ENCODE assay signal across 8 cellular contexts in genomic region chr5:159100022-159100927, GRCh38. TPM values are rescaled to one million over a fixed set of nuclear protein-coding genes. Genes with fewer than 3 reads are reported as not detected.
DNase-seq lines count a peak whose midpoint lies in the region; ATAC-seq and TF ChIP-seq lines count a peak whose summit lies in the region.

No MANE protein-coding gene starts in this region.

- peak; percentile 90 for DNase-seq in AG09319 (ENCODE audit: extremely low read depth, low read depth)
- peak; percentile 92 for DNase-seq in NCI-H526 treated with DMSO at 0.1 percent for 48 hours (lab: John Stamatoyannopoulos, UW)
- peak; percentile 78 for DNase-seq in activated CD8-positive, alpha-beta memory T cell treated with anti-CD3 and anti-CD28 coated beads, Interleukin-2, amount 50 U/mL, for 4 hours
- DNase-seq in epidermal melanocyte (ENCODE audit: insufficient read length, low spot score): peak; percentile 88
- DNase-seq in mucosa of descending colon: peak; percentile 80 to 90 (median 88)
- DNase-seq in stimulated activated CD8-positive, alpha-beta memory T cell treated with anti-CD3 and anti-CD28 coated beads, Interleukin-2, amount 100 ng/mL, for 48 hours (ENCODE audit: low read depth in 2 of 2): peak; percentile 70 to 71

- ATAC-seq in HG03342 (IDR thresholded peaks at IDR 0.05; ENCODE audit: unreplicated experiment) (peak; percentile 57), mucosa of descending colon (peak; percentile 95)

- H3K9me3 ChIP-seq in mucosa of descending colon: no peaks in the 10 kb centered on the region

- no peaks in the 10 kb centered on the region for H3K36me3 ChIP-seq in mucosa of descending colon (ENCODE audit: low read depth)

- no peak; the same call in none of the 2 replicates for TF ChIP-seq CTCF in AG09319 (IDR thresholded peaks at IDR 0.05; ENCODE audit: low read depth, low read length)
- TF ChIP-seq CTCF in mucosa of descending colon (IDR thresholded peaks at IDR 0.05): no peak

- H3K4me3 ChIP-seq in mucosa of descending colon: no peak overlapping the region

- intact Hi-C loops in mucosa of descending colon (cut with DNase I, micrococcal nuclease): loop anchor here in 1 of 2 donors (10.0 kb wide), 1 partner anchor 925 kb away; no protein-coding TSS in a partner anchor

- peak; percentile 99 for TF ChIP-seq POLR2A in GM19099 (IDR thresholded peaks at IDR 0.05; ENCODE audit: extremely low read depth, insufficient read length, low read depth)

- H3K4me1 ChIP-seq in mucosa of descending colon (ENCODE audit: low read depth): peaks cover 16% of the 10 kb centered on the region

RNA-seq across cellular contexts. Expression of gene EBF1, which starts 0.6 kb away (rescaled TPM):
- 10 to 100 TPM in 1 of 3 donors, 1 to 10 TPM in 2; 3.8 to 16.6 (median 7.5) TPM for total RNA-seq in mucosa of descending colon
